ENCODE assay signal across 9 cellular contexts in the genomic region with DNA sequence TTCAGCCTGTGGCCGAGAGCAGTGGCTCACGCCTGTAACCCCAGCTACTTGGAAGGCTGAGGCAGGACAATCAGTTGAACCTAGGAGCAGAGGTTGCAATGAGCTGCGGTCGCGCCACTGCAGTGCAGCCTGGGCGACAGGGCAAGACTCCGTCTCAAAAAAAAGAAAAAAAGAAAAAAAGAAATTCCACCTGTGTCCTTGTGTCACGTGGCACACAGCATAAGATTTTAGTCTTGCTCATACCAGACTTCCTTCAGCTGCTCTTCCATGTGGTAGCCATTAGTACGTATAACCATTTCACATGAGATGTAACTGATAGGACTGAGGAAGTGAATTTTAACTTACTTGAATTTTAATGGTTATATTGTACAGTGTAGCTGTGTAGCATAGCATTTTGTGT. TPM values are rescaled to one million over a fixed set of nuclear protein-coding genes. Genes with fewer than 3 reads are reported as not detected.
DNase-seq lines count a peak whose midpoint lies in the region; FAIRE-seq and TF ChIP-seq lines count a peak whose summit lies in the region.
"Had no signal": no experiment of that assay in that cellular context is flagged by ENCODE, and none has a peak within 500 bp of the region (broad histone marks: within the 10 kb centered on the region; RNA-seq: fewer than 3 reads in every experiment).

No MANE protein-coding gene starts in this region.

- H3K27ac ChIP-seq in KMS-11 (no peak overlapping the region), mucosa of rectum (ENCODE audit: low read depth in 2 of 2, low read length in 2 of 2) (no peak overlapping the region), right atrium auricular region (no peak overlapping the region)

- peak overlapping the region; percentile 75; the same call in 1 of the 2 replicates for H3K4me2 ChIP-seq in KMS-11

- DNase-seq in GM06990 (ENCODE audit: extremely low read depth, insufficient read length): peak; percentile 35
- peak; percentile 57 for DNase-seq in activated CD4-positive, alpha-beta memory T cell treated with anti-CD3 and anti-CD28 coated beads for 36 hours
- DNase-seq in right atrium auricular region (ENCODE audit: low spot score): no peak
- no peak for DNase-seq in D721Med (ENCODE audit: insufficient read length, low spot score)
- DNase-seq in NCI-H524 (lab: John Stamatoyannopoulos, UW): no peak
- DNase-seq: stimulated activated CD4-positive, alpha-beta T cell treated with anti-CD3 and anti-CD28 coated beads, Interleukin-4, amount 100 ng/mL, for 4 hours had no signal

- peaks cover 17% of the 10 kb centered on the region for H3K36me3 Mint-ChIP-seq in activated CD4-positive, alpha-beta memory T cell treated with anti-CD3 and anti-CD28 coated beads for 36 hours

- TF ChIP-seq CTCF in GM06990 (IDR thresholded peaks at IDR 0.05; ENCODE audit: insufficient read depth, low read length, poor library complexity, severe bottlenecking): no peak
- no peak for TF ChIP-seq CTCF in KMS-11 (conservative IDR thresholded peaks at IDR 0.05; ENCODE audit: low read depth, low read length)
- no peak for TF ChIP-seq CTCF in right atrium auricular region (IDR thresholded peaks at IDR 0.05)
- no peak for TF ChIP-seq CTCF in D721Med (IDR thresholded peaks at IDR 0.05; ENCODE audit: insufficient read depth, missing control alignments)

- no peaks in the 10 kb centered on the region for H3K27me3 ChIP-seq in GM06990 (replicated peaks; ENCODE audit: control insufficient read depth, insufficient read depth, low read length)
- H3K27me3 ChIP-seq in KMS-11 (ENCODE audit: insufficient read depth, low read depth): no peaks in the 10 kb centered on the region
- no peaks in the 10 kb centered on the region for H3K27me3 ChIP-seq in mucosa of rectum (ENCODE audit: control insufficient read depth in 2 of 2, insufficient read depth in 2 of 2, low read length in 2 of 2)
- H3K27me3 ChIP-seq in right atrium auricular region: no peaks in the 10 kb centered on the region

- no peaks in the 10 kb centered on the region for H3K9me3 ChIP-seq in mucosa of rectum (ENCODE audit: control insufficient read depth in 2 of 2, low read length in 2 of 2)
- H3K9me3 ChIP-seq in right atrium auricular region: no peaks in the 10 kb centered on the region
- H3K9me3 ChIP-seq: mucosa of descending colon had no signal

- peaks cover 37% of the 10 kb centered on the region for H3K4me1 ChIP-seq in KMS-11 (ENCODE audit: low read depth, poor library complexity, severe bottlenecking)
- peaks cover 2 to 13% of the 10 kb centered on the region in 2 donors for H3K4me1 ChIP-seq in mucosa of rectum (ENCODE audit: control insufficient read depth in 2 of 2, insufficient read depth in 2 of 2, low read length in 2 of 2)
- H3K4me1 ChIP-seq in right atrium auricular region: peaks cover 0 to 26% of the 10 kb centered on the region in 2 donors

- intact Hi-C loops in activated CD4-positive, alpha-beta memory T cell treated with anti-CD3 and anti-CD28 coated beads for 36 hours (cut with micrococcal nuclease): loop anchor here (5.0 to 10.0 kb wide), 3 partner anchors 33 to 1007 kb away; a partner anchor contains a TSS

- H3K79me2 ChIP-seq in KMS-11 (ENCODE audit: insufficient read depth, low read depth): peaks cover 91% of the 10 kb centered on the region

- peak overlapping the region; percentile 68 for H3K4me3 Mint-ChIP-seq in activated CD4-positive, alpha-beta memory T cell treated with anti-CD3 and anti-CD28 coated beads for 36 hours

- POLR2A ChIA-PET in activated CD4-positive, alpha-beta memory T cell treated with anti-CD3 and anti-CD28 coated beads for 36 hours (lab: Charles Lee): interaction anchor here (0.6 to 7.7 kb wide), 6 partner anchors 8 to 1599 kb away, joined by 3 to 134 read pairs (median 4); a partner anchor contains a TSS

- H3K4me1 Mint-ChIP-seq in activated CD4-positive, alpha-beta memory T cell treated with anti-CD3 and anti-CD28 coated beads for 36 hours (ENCODE audit: low read depth): peaks cover 36% of the 10 kb centered on the region

- FAIRE-seq in D721Med (lab: Jason Lieb, UNC): no peak

- H4K20me1 ChIP-seq in KMS-11 (ENCODE audit: insufficient read depth): peaks cover 74% of the 10 kb centered on the region

- no peak overlapping the region for H2AFZ ChIP-seq in KMS-11 (ENCODE audit: low read depth)

- no peaks in the 10 kb centered on the region; the same call in 1 of the 2 replicates for H3K36me3 ChIP-seq in GM06990 (ENCODE audit: control insufficient read depth, insufficient read depth, low read length)
- peaks cover 3% of the 10 kb centered on the region; the same call in 1 of the 2 replicates for H3K36me3 ChIP-seq in KMS-11 (ENCODE audit: insufficient read depth)
- no peaks in the 10 kb centered on the region for H3K36me3 ChIP-seq in mucosa of rectum (ENCODE audit: control insufficient read depth in 2 of 2, insufficient read depth in 2 of 2, low read length in 2 of 2)
- no peaks in the 10 kb centered on the region for H3K36me3 ChIP-seq in right atrium auricular region

- H3K4me3 ChIP-seq in GM06990 (replicated peaks; ENCODE audit: low read depth, low read length): peak overlapping the region; percentile 99
- H3K4me3 ChIP-seq in KMS-11 (IDR thresholded peaks at IDR 0.05; ENCODE audit: insufficient read depth, low read depth, low read length): no peak overlapping the region
- H3K4me3 ChIP-seq in mucosa of rectum (ENCODE audit: low read length in 2 of 2): peak overlapping the region; percentile 3 to 15
- no peak overlapping the region for H3K4me3 ChIP-seq in right atrium auricular region
- H3K4me3 ChIP-seq: mucosa of descending colon had no signal

- H3K27me3 Mint-ChIP-seq in activated CD4-positive, alpha-beta memory T cell treated with anti-CD3 and anti-CD28 coated beads for 36 hours: no peaks in the 10 kb centered on the region

- H3K9ac ChIP-seq in KMS-11 (no peak overlapping the region), mucosa of rectum (ENCODE audit: low read depth in 1 of 2, low read length in 2 of 2) (peak overlapping the region in 1 of 2 donors; percentile 14)

- CTCF ChIA-PET in activated CD4-positive, alpha-beta memory T cell treated with anti-CD3 and anti-CD28 coated beads for 36 hours (lab: Charles Lee): interaction anchor here (1.1 to 2.0 kb wide), 2 partner anchors 9 to 30 kb away, joined by 3 to 11 read pairs; no protein-coding TSS in a partner anchor

- H3K27ac Mint-ChIP-seq in activated CD4-positive, alpha-beta memory T cell treated with anti-CD3 and anti-CD28 coated beads for 36 hours: peak overlapping the region; percentile 89

- H3K9me3 Mint-ChIP-seq in activated CD4-positive, alpha-beta memory T cell treated with anti-CD3 and anti-CD28 coated beads for 36 hours: no peaks in the 10 kb centered on the region

RNA-seq across cellular contexts. Expression of a gene that starts 4.0 kb away (rescaled TPM):
- total RNA-seq in activated CD4-positive, alpha-beta memory T cell treated with anti-CD3 and anti-CD28 coated beads for 36 hours: 100 to 1,000 TPM; 151 to 155 TPM
- total RNA-seq in right atrium auricular region: 10 to 100 TPM; 17.4 to 18.9 TPM

RNA-seq across cellular contexts. Expression of a gene that starts 31.2 kb away (rescaled TPM):
- total RNA-seq in activated CD4-positive, alpha-beta memory T cell treated with anti-CD3 and anti-CD28 coated beads for 36 hours: 100 to 1,000 TPM; 114 to 119 TPM
- total RNA-seq in right atrium auricular region: 10 to 100 TPM; 42.9 to 53.2 TPM

Comparison
In these comparisons a context has a peak if more than half of its experiments do, and no peak if none do; other contexts are left out.
1. DNase-seq: peak in GM06990 (single experiment) and activated CD4-positive, alpha-beta memory T cell treated with anti-CD3 and anti-CD28 coated beads for 36 hours (single experiment); none in right atrium auricular region (single experiment), D721Med (single experiment) and NCI-H524 (0 of 2).
2. H3K4me3 ChIP-seq: peak in GM06990 (single experiment) and mucosa of rectum (2 of 2); none in KMS-11 (single experiment) and right atrium auricular region (0 of 2).
3. RNA of a gene that starts 4.0 kb away (total RNA-seq): 151 to 155 TPM in activated CD4-positive, alpha-beta memory T cell treated with anti-CD3 and anti-CD28 coated beads for 36 hours; 17.4 to 18.9 TPM in right atrium auricular region; every median in the first group is over 4 times any median in the second.